Comparison of ENCODE assay signal across 1 cellular context in the genomic region with DNA sequence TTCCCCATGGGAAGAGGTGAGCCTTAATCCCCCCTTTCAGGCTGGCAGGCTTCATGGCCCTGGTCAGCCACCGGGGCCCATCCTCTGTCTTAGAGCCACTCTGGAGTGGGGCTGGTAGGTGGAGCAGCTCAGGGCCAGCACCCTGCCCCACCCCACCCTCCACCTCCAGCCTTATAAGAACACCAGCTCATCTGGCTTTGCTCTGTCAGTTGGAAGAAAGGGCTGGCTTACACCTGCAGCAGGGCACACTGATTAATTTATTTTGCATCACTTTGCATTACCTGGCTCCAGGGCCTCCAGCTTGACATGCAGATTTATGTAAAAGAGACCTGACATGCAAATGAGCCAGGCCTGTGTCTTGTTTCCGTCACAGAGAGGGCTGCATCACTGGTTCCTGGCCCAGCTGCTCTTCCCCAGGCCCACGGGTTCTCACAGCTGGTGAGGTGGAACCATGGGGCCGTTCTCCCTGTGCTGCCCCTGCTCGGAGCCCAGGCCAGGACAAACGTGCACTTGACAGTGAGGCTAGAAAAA.
TF ChIP-seq lines count a peak whose summit lies in the region.

No MANE protein-coding gene starts in this region.

TF ChIP-seq in K562, 482 proteins besides CTCF, POLR2A, EP300 and RAD21 (continued from another document):
- no peak for TF ChIP-seq IRF1 (CRISPR knock-in tag; IDR thresholded peaks at IDR 0.05; ENCODE audit: borderline replicate concordance)
- TF ChIP-seq ATF6 (CRISPR knock-in tag; IDR thresholded peaks at IDR 0.05), result no peak
- no peak for TF ChIP-seq FOSL1 (tag; conservative IDR thresholded peaks at IDR 0.05)
- TF ChIP-seq, protein P1, sequence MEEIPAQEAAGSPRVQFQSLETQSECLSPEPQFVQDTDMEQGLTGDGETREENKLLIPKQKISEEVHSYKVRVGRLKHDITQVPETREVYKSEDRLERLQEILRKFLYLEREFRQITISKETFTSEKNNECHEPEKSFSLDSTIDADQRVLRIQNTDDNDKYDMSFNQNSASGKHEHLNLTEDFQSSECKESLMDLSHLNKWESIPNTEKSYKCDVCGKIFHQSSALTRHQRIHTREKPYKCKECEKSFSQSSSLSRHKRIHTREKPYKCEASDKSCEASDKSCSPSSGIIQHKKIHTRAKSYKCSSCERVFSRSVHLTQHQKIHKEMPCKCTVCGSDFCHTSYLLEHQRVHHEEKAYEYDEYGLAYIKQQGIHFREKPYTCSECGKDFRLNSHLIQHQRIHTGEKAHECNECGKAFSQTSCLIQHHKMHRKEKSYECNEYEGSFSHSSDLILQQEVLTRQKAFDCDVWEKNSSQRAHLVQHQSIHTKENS (CRISPR knock-in tag; IDR thresholded peaks at IDR 0.05), result no peak
- TF ChIP-seq PHF8 (IDR thresholded peaks at IDR 0.05; ENCODE audit: borderline replicate concordance, low read length), result no peak
- TF ChIP-seq STAT5A (IDR thresholded peaks at IDR 0.05; ENCODE audit: borderline replicate concordance, low read length), result no peak
- no peak for TF ChIP-seq ELF1 (tag; IDR thresholded peaks at IDR 0.05)
- TF ChIP-seq SETDB1 (IDR thresholded peaks at IDR 0.05; ENCODE audit: low read length), result no peak
- TF ChIP-seq TARDBP (IDR thresholded peaks at IDR 0.05), result no peak
- no peak for TF ChIP-seq FOXK2 (conservative IDR thresholded peaks at IDR 0.05 in 1 of 2, IDR thresholded peaks at IDR 0.05 in 1 of 2; ENCODE audit: low read depth in 2 of 2)
- no peak for TF ChIP-seq ZFPM2 (CRISPR knock-in tag; IDR thresholded peaks at IDR 0.05)
- no peak for TF ChIP-seq DDX20 (tag; IDR thresholded peaks at IDR 0.05; ENCODE audit: low read depth)
- TF ChIP-seq NFATC3 (IDR thresholded peaks at IDR 0.05), result no peak
- TF ChIP-seq MYNN (IDR thresholded peaks at IDR 0.05), result no peak
- TF ChIP-seq MYNN (CRISPR knock-in tag; IDR thresholded peaks at IDR 0.05), result no peak
